16 cellular contexts compared by ENCODE assay signal in genomic region chr10:11148131-11148530, GRCh38.
DNase-seq lines count a peak whose midpoint lies in the region; ATAC-seq and TF ChIP-seq lines count a peak whose summit lies in the region.
"Had no signal": no experiment of that assay in that cellular context is flagged by ENCODE, and none has a peak within 500 bp of the region (broad histone marks: within the 10 kb centered on the region; RNA-seq: fewer than 3 reads in every experiment).

No MANE protein-coding gene starts in this region.

- no peak for TF ChIP-seq POLR2A in body of pancreas (IDR thresholded peaks at IDR 0.05)

- no peak overlapping the region for H3K4me3 ChIP-seq in body of pancreas
- H3K4me3 ChIP-seq: hepatocyte, lower lobe of right lung, SJCRH30 had no signal

- H3K27ac ChIP-seq in body of pancreas = no peak overlapping the region
- H3K27ac ChIP-seq: epithelial cell of prostate, hepatocyte, SJCRH30, WERI-Rb-1 had no signal

- H3K4me1 Mint-ChIP-seq in activated naive CD4-positive, alpha-beta T cell treated with anti-CD3 and anti-CD28 coated beads, Interleukin-2, amount 50 U/mL, for 24 hours = peaks cover 100% of the 10 kb centered on the region
- peaks cover 63% of the 10 kb centered on the region for H3K4me1 Mint-ChIP-seq in activated T-helper 17 cell treated with anti-CD3 and anti-CD28 coated beads, Interleukin-2, amount 50 U/mL, for 72 hours

- H3K36me3 ChIP-seq in body of pancreas (replicated peaks in 1 of 2; ENCODE audit: insufficient read depth in 1 of 2, low read depth in 2 of 2) = no peaks in the 10 kb centered on the region
- H3K36me3 ChIP-seq: lower lobe of right lung, WERI-Rb-1 had no signal

- H3K9me3 Mint-ChIP-seq in activated naive CD4-positive, alpha-beta T cell treated with anti-CD3 and anti-CD28 coated beads, Interleukin-2, amount 50 U/mL, for 24 hours = no peaks in the 10 kb centered on the region
- H3K9me3 Mint-ChIP-seq in activated T-helper 17 cell treated with anti-CD3 and anti-CD28 coated beads, Interleukin-2, amount 50 U/mL, for 72 hours = peaks cover under 1% of the 10 kb centered on the region

- TF ChIP-seq CTCF in body of pancreas (IDR thresholded peaks at IDR 0.05) = no peak

- H3K9me3 ChIP-seq in body of pancreas = no peaks in the 10 kb centered on the region
- H3K9me3 ChIP-seq: lower lobe of right lung, SJCRH30 had no signal

- peaks cover 0 to 3% of the 10 kb centered on the region in 2 donors for H3K27me3 ChIP-seq in body of pancreas
- H3K27me3 ChIP-seq: hepatocyte, SJCRH30 had no signal

- intact Hi-C loops in body of pancreas (cut with DNase I) = no loop called here

- H3K36me3 Mint-ChIP-seq in activated naive CD4-positive, alpha-beta T cell treated with anti-CD3 and anti-CD28 coated beads, Interleukin-2, amount 50 U/mL, for 24 hours = no peaks in the 10 kb centered on the region
- no peaks in the 10 kb centered on the region for H3K36me3 Mint-ChIP-seq in activated T-helper 17 cell treated with anti-CD3 and anti-CD28 coated beads, Interleukin-2, amount 50 U/mL, for 72 hours (ENCODE audit: low read depth)

- H3K4me1 ChIP-seq in body of pancreas = no peaks in the 10 kb centered on the region

- H3K27ac Mint-ChIP-seq in activated naive CD4-positive, alpha-beta T cell treated with anti-CD3 and anti-CD28 coated beads, Interleukin-2, amount 50 U/mL, for 24 hours = peak overlapping the region; percentile 100
- H3K27ac Mint-ChIP-seq in activated T-helper 17 cell treated with anti-CD3 and anti-CD28 coated beads, Interleukin-2, amount 50 U/mL, for 72 hours = peak overlapping the region; percentile 95

- peak; percentile 23 for ATAC-seq in activated T-helper 17 cell treated with anti-CD3 and anti-CD28 coated beads, Interleukin-2, amount 50 U/mL, for 72 hours (replicated peaks)
- ATAC-seq in body of pancreas (no peak), HG02973 (IDR thresholded peaks at IDR 0.05; ENCODE audit: unreplicated experiment) (no peak)

- H3K27me3 Mint-ChIP-seq in activated naive CD4-positive, alpha-beta T cell treated with anti-CD3 and anti-CD28 coated beads, Interleukin-2, amount 50 U/mL, for 24 hours = no peaks in the 10 kb centered on the region
- H3K27me3 Mint-ChIP-seq in activated T-helper 17 cell treated with anti-CD3 and anti-CD28 coated beads, Interleukin-2, amount 50 U/mL, for 72 hours = no peaks in the 10 kb centered on the region

- DNase-seq in activated naive CD4-positive, alpha-beta T cell treated with Interleukin-2 at 50 U/mL for 16 hours = no peak
- DNase-seq in myocyte (ENCODE audit: low read depth) = peak; percentile 57
- DNase-seq in AG08396 (ENCODE audit: low spot score) = no peak
- DNase-seq in body of pancreas = no peak
- DNase-seq in NOMO-1 treated with dmso at 0.1 percent for 144 hours (lab: John Stamatoyannopoulos, UW; ENCODE audit: unreplicated experiment) = no peak
- DNase-seq: central memory CD4-positive, alpha-beta T cell; NCI-H2107; NK-92 treated with Interleukin-12 subunit alpha and Interleukin-12 subunit beta, amount 100 ng/mL, for 24 hours; SJCRH30; WERI-Rb-1 had no signal

- 66 to 85% methylated on average over 6 of the region's 6 CpGs for WGBS in body of pancreas, 2 donors

- H3K4me3 Mint-ChIP-seq in activated naive CD4-positive, alpha-beta T cell treated with anti-CD3 and anti-CD28 coated beads, Interleukin-2, amount 50 U/mL, for 24 hours = peak overlapping the region; percentile 90
- peak overlapping the region; percentile 88 for H3K4me3 Mint-ChIP-seq in activated T-helper 17 cell treated with anti-CD3 and anti-CD28 coated beads, Interleukin-2, amount 50 U/mL, for 72 hours
